1 cellular context compared by ENCODE assay signal in genomic region chr1:225454733-225455132, GRCh38.
TF ChIP-seq lines count a peak whose summit lies in the region.

No MANE protein-coding gene starts in this region.

TF ChIP-seq in K562, 482 proteins besides CTCF, POLR2A, EP300 and RAD21 (continued from another document):
- TF ChIP-seq ARID4B (CRISPR knock-in tag; IDR thresholded peaks at IDR 0.05): no peak
- no peak for TF ChIP-seq HCFC1 (IDR thresholded peaks at IDR 0.05; ENCODE audit: low read depth, low read length)
- TF ChIP-seq POLR2AphosphoS5 (IDR thresholded peaks at IDR 0.05; ENCODE audit: control insufficient read depth, insufficient read depth, low read depth, low read length): no peak
- peak; percentile 68 for TF ChIP-seq FOS (IDR thresholded peaks at IDR 0.05; ENCODE audit: extremely low read depth, insufficient read length)
- peak; percentile 56; the same call in 1 of the 2 replicates for TF ChIP-seq NFE2 (IDR thresholded peaks at IDR 0.05; ENCODE audit: low read depth)
- TF ChIP-seq JUND (IDR thresholded peaks at IDR 0.05; ENCODE audit: borderline replicate concordance, low read depth, low read length): peak; percentile 92; the same call in 1 of the 2 replicates
- peak; percentile 80; the same call in 2 of the 3 replicates for TF ChIP-seq JUND (tag; IDR thresholded peaks at IDR 0.05; ENCODE audit: borderline replicate concordance, low read depth, low read length)
- TF ChIP-seq KDM1A (IDR thresholded peaks at IDR 0.05): peak in 1 of 2 experiments; percentile 25; a peak in 1 of 4 replicates
- TF ChIP-seq, protein P1, sequence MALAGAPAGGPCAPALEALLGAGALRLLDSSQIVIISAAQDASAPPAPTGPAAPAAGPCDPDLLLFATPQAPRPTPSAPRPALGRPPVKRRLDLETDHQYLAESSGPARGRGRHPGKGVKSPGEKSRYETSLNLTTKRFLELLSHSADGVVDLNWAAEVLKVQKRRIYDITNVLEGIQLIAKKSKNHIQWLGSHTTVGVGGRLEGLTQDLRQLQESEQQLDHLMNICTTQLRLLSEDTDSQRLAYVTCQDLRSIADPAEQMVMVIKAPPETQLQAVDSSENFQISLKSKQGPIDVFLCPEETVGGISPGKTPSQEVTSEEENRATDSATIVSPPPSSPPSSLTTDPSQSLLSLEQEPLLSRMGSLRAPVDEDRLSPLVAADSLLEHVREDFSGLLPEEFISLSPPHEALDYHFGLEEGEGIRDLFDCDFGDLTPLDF (CRISPR knock-in tag; IDR thresholded peaks at IDR 0.05): no peak
- TF ChIP-seq HDGF (IDR thresholded peaks at IDR 0.05): no peak
- TF ChIP-seq CBFA2T3 (IDR thresholded peaks at IDR 0.05): peak; percentile 32
- TF ChIP-seq PKNOX1 (IDR thresholded peaks at IDR 0.05): peak; percentile 78
- no peak for TF ChIP-seq ZNF253 (CRISPR knock-in tag; conservative IDR thresholded peaks at IDR 0.05)
- TF ChIP-seq, protein P2, sequence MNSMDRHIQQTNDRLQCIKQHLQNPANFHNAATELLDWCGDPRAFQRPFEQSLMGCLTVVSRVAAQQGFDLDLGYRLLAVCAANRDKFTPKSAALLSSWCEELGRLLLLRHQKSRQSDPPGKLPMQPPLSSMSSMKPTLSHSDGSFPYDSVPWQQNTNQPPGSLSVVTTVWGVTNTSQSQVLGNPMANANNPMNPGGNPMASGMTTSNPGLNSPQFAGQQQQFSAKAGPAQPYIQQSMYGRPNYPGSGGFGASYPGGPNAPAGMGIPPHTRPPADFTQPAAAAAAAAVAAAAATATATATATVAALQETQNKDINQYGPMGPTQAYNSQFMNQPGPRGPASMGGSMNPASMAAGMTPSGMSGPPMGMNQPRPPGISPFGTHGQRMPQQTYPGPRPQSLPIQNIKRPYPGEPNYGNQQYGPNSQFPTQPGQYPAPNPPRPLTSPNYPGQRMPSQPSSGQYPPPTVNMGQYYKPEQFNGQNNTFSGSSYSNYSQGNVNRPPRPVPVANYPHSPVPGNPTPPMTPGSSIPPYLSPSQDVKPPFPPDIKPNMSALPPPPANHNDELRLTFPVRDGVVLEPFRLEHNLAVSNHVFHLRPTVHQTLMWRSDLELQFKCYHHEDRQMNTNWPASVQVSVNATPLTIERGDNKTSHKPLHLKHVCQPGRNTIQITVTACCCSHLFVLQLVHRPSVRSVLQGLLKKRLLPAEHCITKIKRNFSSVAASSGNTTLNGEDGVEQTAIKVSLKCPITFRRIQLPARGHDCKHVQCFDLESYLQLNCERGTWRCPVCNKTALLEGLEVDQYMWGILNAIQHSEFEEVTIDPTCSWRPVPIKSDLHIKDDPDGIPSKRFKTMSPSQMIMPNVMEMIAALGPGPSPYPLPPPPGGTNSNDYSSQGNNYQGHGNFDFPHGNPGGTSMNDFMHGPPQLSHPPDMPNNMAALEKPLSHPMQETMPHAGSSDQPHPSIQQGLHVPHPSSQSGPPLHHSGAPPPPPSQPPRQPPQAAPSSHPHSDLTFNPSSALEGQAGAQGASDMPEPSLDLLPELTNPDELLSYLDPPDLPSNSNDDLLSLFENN (IDR thresholded peaks at IDR 0.05; ENCODE audit: low read depth in 2 of 2, low read length in 2 of 2): no peak
- TF ChIP-seq CTBP1 (IDR thresholded peaks at IDR 0.05; ENCODE audit: borderline replicate concordance): 0 out of 2 replicates have a peak, but pooled peaks have one; percentile 13
- no peak for TF ChIP-seq ZNF143 (CRISPR knock-in tag; IDR thresholded peaks at IDR 0.05)
- TF ChIP-seq GABPB2 (CRISPR knock-in tag; conservative IDR thresholded peaks at IDR 0.05): no peak
- TF ChIP-seq, protein P3, sequence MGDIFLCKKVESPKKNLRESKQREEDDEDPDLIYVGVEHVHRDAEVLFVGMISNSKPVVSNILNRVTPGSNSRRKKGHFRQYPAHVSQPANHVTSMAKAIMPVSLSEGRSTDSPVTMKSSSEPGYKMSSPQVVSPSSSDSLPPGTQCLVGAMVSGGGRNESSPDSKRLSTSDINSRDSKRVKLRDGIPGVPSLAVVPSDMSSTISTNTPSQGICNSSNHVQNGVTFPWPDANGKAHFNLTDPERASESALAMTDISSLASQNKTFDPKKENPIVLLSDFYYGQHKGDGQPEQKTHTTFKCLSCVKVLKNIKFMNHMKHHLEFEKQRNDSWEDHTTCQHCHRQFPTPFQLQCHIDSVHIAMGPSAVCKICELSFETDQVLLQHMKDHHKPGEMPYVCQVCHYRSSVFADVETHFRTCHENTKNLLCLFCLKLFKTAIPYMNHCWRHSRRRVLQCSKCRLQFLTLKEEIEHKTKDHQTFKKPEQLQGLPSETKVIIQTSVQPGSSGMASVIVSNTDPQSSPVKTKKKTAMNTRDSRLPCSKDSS (IDR thresholded peaks at IDR 0.05; ENCODE audit: low read depth, partially characterized antibody): no peak
- peak; percentile 81 for TF ChIP-seq HMBOX1 (IDR thresholded peaks at IDR 0.05)
- TF ChIP-seq ARID1B (IDR thresholded peaks at IDR 0.05): peak; percentile 75
- TF ChIP-seq SMARCE1 (IDR thresholded peaks at IDR 0.05): peak; percentile 65; the same call in 1 of the 2 replicates
- TF ChIP-seq PTBP1 (IDR thresholded peaks at IDR 0.05; ENCODE audit: low read depth, low read length): no peak
- TF ChIP-seq, protein P4, sequence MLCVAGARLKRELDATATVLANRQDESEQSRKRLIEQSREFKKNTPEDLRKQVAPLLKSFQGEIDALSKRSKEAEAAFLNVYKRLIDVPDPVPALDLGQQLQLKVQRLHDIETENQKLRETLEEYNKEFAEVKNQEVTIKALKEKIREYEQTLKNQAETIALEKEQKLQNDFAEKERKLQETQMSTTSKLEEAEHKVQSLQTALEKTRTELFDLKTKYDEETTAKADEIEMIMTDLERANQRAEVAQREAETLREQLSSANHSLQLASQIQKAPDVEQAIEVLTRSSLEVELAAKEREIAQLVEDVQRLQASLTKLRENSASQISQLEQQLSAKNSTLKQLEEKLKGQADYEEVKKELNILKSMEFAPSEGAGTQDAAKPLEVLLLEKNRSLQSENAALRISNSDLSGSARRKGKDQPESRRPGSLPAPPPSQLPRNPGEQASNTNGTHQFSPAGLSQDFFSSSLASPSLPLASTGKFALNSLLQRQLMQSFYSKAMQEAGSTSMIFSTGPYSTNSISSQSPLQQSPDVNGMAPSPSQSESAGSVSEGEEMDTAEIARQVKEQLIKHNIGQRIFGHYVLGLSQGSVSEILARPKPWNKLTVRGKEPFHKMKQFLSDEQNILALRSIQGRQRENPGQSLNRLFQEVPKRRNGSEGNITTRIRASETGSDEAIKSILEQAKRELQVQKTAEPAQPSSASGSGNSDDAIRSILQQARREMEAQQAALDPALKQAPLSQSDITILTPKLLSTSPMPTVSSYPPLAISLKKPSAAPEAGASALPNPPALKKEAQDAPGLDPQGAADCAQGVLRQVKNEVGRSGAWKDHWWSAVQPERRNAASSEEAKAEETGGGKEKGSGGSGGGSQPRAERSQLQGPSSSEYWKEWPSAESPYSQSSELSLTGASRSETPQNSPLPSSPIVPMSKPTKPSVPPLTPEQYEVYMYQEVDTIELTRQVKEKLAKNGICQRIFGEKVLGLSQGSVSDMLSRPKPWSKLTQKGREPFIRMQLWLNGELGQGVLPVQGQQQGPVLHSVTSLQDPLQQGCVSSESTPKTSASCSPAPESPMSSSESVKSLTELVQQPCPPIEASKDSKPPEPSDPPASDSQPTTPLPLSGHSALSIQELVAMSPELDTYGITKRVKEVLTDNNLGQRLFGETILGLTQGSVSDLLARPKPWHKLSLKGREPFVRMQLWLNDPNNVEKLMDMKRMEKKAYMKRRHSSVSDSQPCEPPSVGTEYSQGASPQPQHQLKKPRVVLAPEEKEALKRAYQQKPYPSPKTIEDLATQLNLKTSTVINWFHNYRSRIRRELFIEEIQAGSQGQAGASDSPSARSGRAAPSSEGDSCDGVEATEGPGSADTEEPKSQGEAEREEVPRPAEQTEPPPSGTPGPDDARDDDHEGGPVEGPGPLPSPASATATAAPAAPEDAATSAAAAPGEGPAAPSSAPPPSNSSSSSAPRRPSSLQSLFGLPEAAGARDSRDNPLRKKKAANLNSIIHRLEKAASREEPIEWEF (CRISPR knock-in tag; IDR thresholded peaks at IDR 0.05): no peak
- peak; percentile 65 for TF ChIP-seq DPF2 (IDR thresholded peaks at IDR 0.05)
- TF ChIP-seq MAZ (CRISPR knock-in tag; conservative IDR thresholded peaks at IDR 0.05 in 1 of 2, IDR thresholded peaks at IDR 0.05 in 1 of 2): no peak
- peak; percentile 40; the same call in 1 of the 2 replicates for TF ChIP-seq NCOR1 (IDR thresholded peaks at IDR 0.05)
- no peak for TF ChIP-seq NONO (IDR thresholded peaks at IDR 0.05; ENCODE audit: low read depth in 2 of 2, low read length in 1 of 2)
